8 cellular contexts compared by ENCODE assay signal in genomic region chr17:28949185-28950016, GRCh38. TPM values are rescaled to one million over a fixed set of nuclear protein-coding genes. Genes with fewer than 3 reads are reported as not detected.
DNase-seq lines count a peak whose midpoint lies in the region; ATAC-seq, FAIRE-seq and TF ChIP-seq lines count a peak whose summit lies in the region.

No MANE protein-coding gene starts in this region.

- H3K4me1 ChIP-seq in ectodermal cell (ENCODE audit: control insufficient read depth, insufficient read depth, low read length) (peaks cover 15% of the 10 kb centered on the region), lung (ENCODE audit: control insufficient read depth in 2 of 2, insufficient read depth in 2 of 2, low read length in 2 of 2) (peaks cover 7 to 30% of the 10 kb centered on the region in 2 donors)

- H3K4me3 ChIP-seq in ectodermal cell (ENCODE audit: insufficient read depth, low read depth, low read length) (peak overlapping the region; percentile 95), lung (peak overlapping the region; percentile 76)

- 0% methylated on average over 61 of the region's 61 CpGs for WGBS in ectodermal cell, 2 experiments
- 0% methylated on average over 55 to 61 of the region's 61 CpGs for WGBS in lung, 2 donors

- 0 out of 2 replicates have a peak, but pooled peaks have one; percentile 13 for TF ChIP-seq POLR2A in GM12891 (IDR thresholded peaks at IDR 0.05; ENCODE audit: low read depth, low read length)

- no peak for FAIRE-seq in GM12891 (lab: Jason Lieb, UNC)

- ATAC-seq in lung (ENCODE audit: insufficient read depth, low FRiP score) (no peak), GM19467 (IDR thresholded peaks at IDR 0.05; ENCODE audit: unreplicated experiment) (no peak), GM19324 (IDR thresholded peaks at IDR 0.05; ENCODE audit: low FRiP score, unreplicated experiment) (no peak)

- DNase-seq in GM12891 (ENCODE audit: insufficient read length, low spot score) (no peak), NCI-H2227 (lab: John Stamatoyannopoulos, UW; ENCODE audit: unreplicated experiment) (peak; percentile 53), lung (ENCODE audit: low spot score) (peak; percentile 71)
- DNase-seq in activated CD4-positive, alpha-beta T cell treated with anti-CD3 and anti-CD28 coated beads, Interleukin-2, amount 50 U/mL, for 24 hours (ENCODE audit: low read depth in 1 of 2, low spot score in 1 of 2), result peak; percentile 32 to 65
- DNase-seq in stimulated activated CD4-positive, alpha-beta T cell treated with anti-CD3 and anti-CD28 coated beads, TNF-alpha, amount 100 ng/mL, for 24 hours (ENCODE audit: low read depth in 3 of 3), result peak; percentile 34 to 77 (median 48)

- TF ChIP-seq CTCF in lung (IDR thresholded peaks at IDR 0.05; ENCODE audit: control extremely low read depth, extremely low read depth), result no peak

- H3K27ac ChIP-seq in ectodermal cell (ENCODE audit: insufficient read depth, low read depth, low read length, poor library complexity, severe bottlenecking) (peak overlapping the region; percentile 88), lung (ENCODE audit: low read depth in 1 of 2, low read length in 1 of 2) (peak overlapping the region; percentile 95 to 98)

- no peaks in the 10 kb centered on the region for H3K27me3 ChIP-seq in ectodermal cell (ENCODE audit: control insufficient read depth, insufficient read depth, low read length, poor library complexity, severe bottlenecking)
- no peaks in the 10 kb centered on the region for H3K27me3 ChIP-seq in lung (ENCODE audit: control insufficient read depth, insufficient read depth)

- H3K9me3 ChIP-seq in ectodermal cell (ENCODE audit: control insufficient read depth, low read length) (no peaks in the 10 kb centered on the region), lung (ENCODE audit: control insufficient read depth in 2 of 2, insufficient read depth in 1 of 2, low read length in 1 of 2) (no peaks in the 10 kb centered on the region)

- H3K36me3 ChIP-seq in ectodermal cell (ENCODE audit: control insufficient read depth, insufficient read depth, low read length) (no peaks in the 10 kb centered on the region), lung (ENCODE audit: control insufficient read depth in 2 of 2, insufficient read depth in 2 of 2, low read length in 2 of 2) (no peaks in the 10 kb centered on the region)

TF ChIP-seq in GM12891, 5 proteins besides CTCF, POLR2A, EP300 and RAD21:
- TF ChIP-seq POLR2AphosphoS5 (IDR thresholded peaks at IDR 0.05; ENCODE audit: low read depth, low read length), result peak; percentile 35; the same call in 1 of the 2 replicates
- TF ChIP-seq POU2F2 (IDR thresholded peaks at IDR 0.05; ENCODE audit: low read depth, low read length), result peak; percentile 98
- no peak for TF ChIP-seq PAX5 (IDR thresholded peaks at IDR 0.05; ENCODE audit: insufficient read depth, low read length, severe bottlenecking)

RNA-seq across cellular contexts. Expression of gene PHF12, which starts 1.9 kb away (rescaled TPM):
- 20.6 TPM for polyA plus RNA-seq in GM12891 (2012; ENCODE audit: low read depth, missing spikeins)
- 48.0 TPM for polyA plus RNA-seq in ectodermal cell (2013, experiment 1 of 4)
- 58.4 TPM for polyA plus RNA-seq in ectodermal cell (2013, experiment 2 of 4)
- polyA plus RNA-seq in ectodermal cell (2013, experiment 3 of 4), result 43.1 TPM
- polyA plus RNA-seq in ectodermal cell (2013, experiment 4 of 4), result 45.3 TPM
- total RNA-seq in lung, result 10 to 100 TPM; 51.5 to 59.1 TPM
- 10 to 100 TPM; 12.6 to 23.1 TPM for polyA plus RNA-seq in lung

RNA-seq across cellular contexts. Expression of gene DHRS13, which starts 46.5 kb away (rescaled TPM):
- 3.8 TPM for polyA plus RNA-seq in GM12891 (2012; ENCODE audit: low read depth, missing spikeins)
- polyA plus RNA-seq in ectodermal cell (2013, experiment 1 of 4), result 22.4 TPM
- polyA plus RNA-seq in ectodermal cell (2013, experiment 2 of 4), result 24.4 TPM
- polyA plus RNA-seq in ectodermal cell (2013, experiment 3 of 4), result 17.7 TPM
- polyA plus RNA-seq in ectodermal cell (2013, experiment 4 of 4), result 18.6 TPM
- total RNA-seq in lung, result 10 to 100 TPM; 10.5 to 14.2 TPM
- 10 to 100 TPM; 20.6 to 29.9 TPM for polyA plus RNA-seq in lung

RNA-seq across cellular contexts. Expression of gene FLOT2, which starts 51.9 kb away (rescaled TPM):
- 22.0 TPM for polyA plus RNA-seq in GM12891 (2012; ENCODE audit: low read depth, missing spikeins)
- polyA plus RNA-seq in ectodermal cell (2013, experiment 1 of 4), result 154 TPM
- 161 TPM for polyA plus RNA-seq in ectodermal cell (2013, experiment 2 of 4)
- polyA plus RNA-seq in ectodermal cell (2013, experiment 3 of 4), result 119 TPM
- 131 TPM for polyA plus RNA-seq in ectodermal cell (2013, experiment 4 of 4)
- 100 to 1,000 TPM in 1 of 2 donors, 10 to 100 TPM in 1; 46.2 to 168 TPM for total RNA-seq in lung
- 100 to 1,000 TPM in 1 of 2 donors, 10 to 100 TPM in 1; 73.6 to 226 TPM for polyA plus RNA-seq in lung

RNA-seq across cellular contexts. Expression of gene SEZ6, which starts 56.4 kb away (rescaled TPM):
- polyA plus RNA-seq in GM12891 (2012; ENCODE audit: low read depth, missing spikeins), result 0.31 TPM
- polyA plus RNA-seq in ectodermal cell (2013, experiment 1 of 4), result 47.8 TPM
- polyA plus RNA-seq in ectodermal cell (2013, experiment 2 of 4), result 37.3 TPM
- 28.5 TPM for polyA plus RNA-seq in ectodermal cell (2013, experiment 3 of 4)
- polyA plus RNA-seq in ectodermal cell (2013, experiment 4 of 4), result 26.5 TPM
- under 1 TPM in 1 of 2 donors, not detected in 1; 0.54 TPM for total RNA-seq in lung
- polyA plus RNA-seq in lung, result under 1 TPM; 0.07 to 0.18 TPM
